10 cellular contexts compared by ENCODE assay signal in the genomic region with DNA sequence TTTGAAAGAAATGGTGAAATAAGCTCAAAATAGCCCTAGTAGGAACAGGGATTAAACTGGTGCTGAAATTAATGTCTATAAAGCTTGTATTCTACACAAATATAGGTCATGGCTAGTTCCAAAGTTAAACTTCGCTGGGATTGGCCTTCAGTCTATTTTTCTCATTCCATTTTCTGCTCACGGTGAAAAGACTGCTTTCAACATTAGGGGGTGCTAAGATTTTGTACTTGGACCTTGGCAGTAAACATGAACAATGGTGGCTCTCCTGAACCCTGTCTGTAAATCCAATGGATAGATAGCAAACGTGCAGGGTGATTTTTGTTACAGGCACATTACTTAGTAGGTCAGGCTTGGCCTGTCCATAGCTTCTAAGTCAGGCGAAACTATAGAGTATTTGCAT. TPM values are rescaled to one million over a fixed set of nuclear protein-coding genes. Genes with fewer than 3 reads are reported as not detected.
DNase-seq lines count a peak whose midpoint lies in the region; ATAC-seq and TF ChIP-seq lines count a peak whose summit lies in the region.
"Had no signal": no experiment of that assay in that cellular context is flagged by ENCODE, and none has a peak within 500 bp of the region (broad histone marks: within the 10 kb centered on the region; RNA-seq: fewer than 3 reads in every experiment).

No MANE protein-coding gene starts in this region.

- peaks cover 6% of the 10 kb centered on the region for H3K4me1 ChIP-seq in adipocyte (ENCODE audit: control insufficient read depth, insufficient read depth, low read length)

- H3K9ac ChIP-seq in adipocyte (ENCODE audit: low read length) = no peak overlapping the region

- H3K9me3 Mint-ChIP-seq in CD14-positive monocyte = no peaks in the 10 kb centered on the region

- ATAC-seq in HG02571 (IDR thresholded peaks at IDR 0.05; ENCODE audit: unreplicated experiment) (no peak), GM19023 (IDR thresholded peaks at IDR 0.05; ENCODE audit: unreplicated experiment) (no peak), GM18868 (IDR thresholded peaks at IDR 0.05; ENCODE audit: unreplicated experiment) (no peak)

- H3K27me3 ChIP-seq in adipocyte (replicated peaks; ENCODE audit: control insufficient read depth, insufficient read depth, low read length) = no peaks in the 10 kb centered on the region

- no peak for DNase-seq in CD14-positive monocyte (ENCODE audit: low spot score)
- DNase-seq in HuH-7 (ENCODE audit: low spot score) = peak; percentile 4
- DNase-seq in adipocyte (ENCODE audit: low read depth) = peak; percentile 74
- peak; percentile 42 for DNase-seq in kidney tubule cell (ENCODE audit: low spot score)
- no peak for DNase-seq in posterior vena cava (ENCODE audit: low spot score)
- DNase-seq: amniotic stem cell had no signal

- H3K4me1 Mint-ChIP-seq in CD14-positive monocyte = no peaks in the 10 kb centered on the region

- H3K9me3 ChIP-seq in adipocyte (ENCODE audit: control insufficient read depth, low read length) = no peaks in the 10 kb centered on the region

- H3K27ac Mint-ChIP-seq in CD14-positive monocyte = no peak overlapping the region

- no peak overlapping the region for H3K4me3 ChIP-seq in adipocyte (ENCODE audit: low read length)
- H3K4me3 ChIP-seq: SK-N-MC had no signal

- H3K4me3 Mint-ChIP-seq in CD14-positive monocyte = no peak overlapping the region

- peak; percentile 26 for TF ChIP-seq CTCF in CD14-positive monocyte (IDR thresholded peaks at IDR 0.05)

- intact Hi-C loops in CD14-positive monocyte (cut with micrococcal nuclease) = no loop called here
- intact Hi-C loops in posterior vena cava (cut with DNase I) = no loop called here

- H3K36me3 Mint-ChIP-seq in CD14-positive monocyte = no peaks in the 10 kb centered on the region

- H3K36me3 ChIP-seq in adipocyte (ENCODE audit: control insufficient read depth, insufficient read depth, low read length, severe bottlenecking) = no peaks in the 10 kb centered on the region

- peaks cover 0 to 3% (median 2%) of the 10 kb centered on the region in 3 donors for H3K27me3 Mint-ChIP-seq in CD14-positive monocyte (ENCODE audit: low read depth in 3 of 3)

RNA-seq across cellular contexts. Expression of a gene that starts 36.0 kb away (rescaled TPM):
- 100 to 1,000 TPM; 100 to 111 TPM for polyA plus RNA-seq in CD14-positive monocyte
- 100 to 1,000 TPM; 108 to 115 TPM for total RNA-seq in posterior vena cava

Comparison
In these comparisons a context has a peak if more than half of its experiments do, and no peak if none do; other contexts are left out.
1. DNase-seq: peak in HuH-7 (single experiment), adipocyte (single experiment) and kidney tubule cell (single experiment); none in CD14-positive monocyte (single experiment) and posterior vena cava (single experiment).